In genomic region chr17:4939804-4940624, GRCh38 we compare ENCODE assay signal across 8 cellular contexts. TPM values are rescaled to one million over a fixed set of nuclear protein-coding genes. Genes with fewer than 3 reads are reported as not detected.
DNase-seq lines count a peak whose midpoint lies in the region; ATAC-seq and TF ChIP-seq lines count a peak whose summit lies in the region.

TSS of gene RNF167 (plus strand) at chr17:4940268. CDS start at chr17:4940910, 642 bp downstream.
TSS of gene SLC25A11 (minus strand) at chr17:4940046. CDS start at chr17:4939910, 136 bp downstream.

- peak; percentile 69 for ATAC-seq in GM21447 (IDR thresholded peaks at IDR 0.05; ENCODE audit: unreplicated experiment)

- peaks cover 16% of the 10 kb centered on the region; the same call in 1 of the 2 replicates for H3K79me2 ChIP-seq in OCI-LY1 (ENCODE audit: insufficient read depth, low read length)

- no peaks in the 10 kb centered on the region for H3K9me2 ChIP-seq in OCI-LY1 (ENCODE audit: low read depth, low read length)

- H3K36me3 ChIP-seq in HUES64 (ENCODE audit: insufficient read depth, low read length) (peaks cover 53% of the 10 kb centered on the region), OCI-LY1 (ENCODE audit: insufficient read depth, low read length) (peaks cover 71% of the 10 kb centered on the region)

- peak within 1 kb of the TSS; percentile 98 for H3K27ac Mint-ChIP-seq in Calu3 (ENCODE audit: unreplicated experiment)

- H3K27me3 ChIP-seq in HUES64 (ENCODE audit: insufficient read depth, low read length) = no peaks in the 10 kb centered on the region
- no peaks in the 10 kb centered on the region for H3K27me3 ChIP-seq in OCI-LY1 (ENCODE audit: insufficient read depth, low read length)

- peak within 1 kb of the TSS; percentile 90 for H3K27ac ChIP-seq in HUES64 (ENCODE audit: low read depth, low read length)
- H3K27ac ChIP-seq in OCI-LY1 (ENCODE audit: low read depth, low read length, poor library complexity, severe bottlenecking) = peak within 1 kb of the TSS; percentile 85

- no peaks in the 10 kb centered on the region for H3K27me3 Mint-ChIP-seq in Calu3 (ENCODE audit: unreplicated experiment)

- DNase-seq in Calu3 (peak; percentile 91), mesenteric fat pad (ENCODE audit: low spot score) (peak; percentile 97)
- peak; percentile 92 for DNase-seq in activated CD8-positive, alpha-beta memory T cell treated with anti-CD3 and anti-CD28 coated beads, Interleukin-2, amount 50 U/mL, for 4 hours
- peak; percentile 78 for DNase-seq in stimulated activated CD8-positive, alpha-beta memory T cell treated with anti-CD3 and anti-CD28 coated beads, Interleukin-15, amount 100 ng/mL, for 24 hours (ENCODE audit: low read depth)

- no peak within 1 kb of the TSS for H2AFZ ChIP-seq in OCI-LY1 (ENCODE audit: low read length)

- WGBS in HUES64 = under 1% methylated on average over 75 of the region's 75 CpGs

- intact Hi-C loops in Calu3 (cut with micrococcal nuclease; ENCODE audit: unreplicated experiment) = no loop called here

- H3F3A ChIP-seq in OCI-LY1 (ENCODE audit: insufficient read depth, low read length) = peaks cover 14% of the 10 kb centered on the region

- CTCF ChIA-PET in Calu3 (lab: Charles Lee) = interaction anchor here (1.6 kb wide), 2 partner anchors 27 to 31 kb away, joined by 7 to 10 read pairs; partner anchors contain the start of gene SPAG7

- peak within 1 kb of the TSS; percentile 89 for H3K9ac ChIP-seq in HUES64 (ENCODE audit: low read depth, low read length)
- peak within 1 kb of the TSS; percentile 98 for H3K9ac ChIP-seq in OCI-LY1 (ENCODE audit: low read length)

- H3K4me2 ChIP-seq in OCI-LY1 (ENCODE audit: low read length) = peak within 1 kb of the TSS; percentile 100

- H3K4me1 Mint-ChIP-seq in Calu3 (ENCODE audit: low read depth, unreplicated experiment) = peaks cover 22% of the 10 kb centered on the region

- no peaks in the 10 kb centered on the region for H3K9me3 Mint-ChIP-seq in Calu3 (ENCODE audit: low read depth, unreplicated experiment)

- in situ Hi-C loops in endometrial microvascular endothelial cells (cut with HindIII; ENCODE audit: inconsistent ontology term, low pct_unique_long_range_greater_than_20kb, low sequenced_read_pairs) = no loop called here

- H3K9me3 ChIP-seq in HUES64 (ENCODE audit: insufficient read depth, low read depth, low read length) = no peaks in the 10 kb centered on the region
- H3K9me3 ChIP-seq in OCI-LY1 (ENCODE audit: low read length) = no peaks in the 10 kb centered on the region

- TF ChIP-seq CTCF in Calu3 (IDR thresholded peaks at IDR 0.05; ENCODE audit: unreplicated experiment) = no peak
- no peak for TF ChIP-seq CTCF in OCI-LY1 (IDR thresholded peaks at IDR 0.05; ENCODE audit: low read length)

- BruUV-seq in Calu3 (replicated peaks; lab: Mats Ljungman, UMichigan) = no TSS peak

- peak within 1 kb of the TSS; percentile 91 for H3K4me3 Mint-ChIP-seq in Calu3 (ENCODE audit: low read depth, unreplicated experiment)

- H4K20me1 ChIP-seq in OCI-LY1 (ENCODE audit: insufficient read depth, low read length) = no peaks in the 10 kb centered on the region

- H3K4me3 ChIP-seq in HUES64 (ENCODE audit: low read length) (peak within 1 kb of the TSS; percentile 70), OCI-LY1 (ENCODE audit: low read depth, low read length, poor library complexity, severe bottlenecking) (peak within 1 kb of the TSS; percentile 85)

- H3K36me3 Mint-ChIP-seq in Calu3 (ENCODE audit: insufficient read depth, unreplicated experiment) = peaks cover 57% of the 10 kb centered on the region

- H3K4me1 ChIP-seq in HUES64 (ENCODE audit: insufficient read depth, low read length) (peaks cover 16% of the 10 kb centered on the region; the same call in 1 of the 2 replicates), OCI-LY1 (ENCODE audit: insufficient read depth, low read length, severe bottlenecking) (peaks cover 50% of the 10 kb centered on the region)

RNA-seq across cellular contexts. Expression of gene RNF167, which starts in this region (rescaled TPM):
- total RNA-seq in Calu3 (2022) (65.2 and 77.0 TPM in 2 replicates), endometrial microvascular endothelial cells (ENCODE audit: inconsistent ontology term) (48.5 TPM), mesenteric fat pad (63.3 TPM)
- 93.3 TPM for polyA plus RNA-seq in HUES64 (2013, experiment 1 of 2)
- 106 TPM for polyA plus RNA-seq in HUES64 (2013, experiment 2 of 2)

RNA-seq across cellular contexts. Expression of gene SLC25A11, which starts in this region (rescaled TPM):
- 37.7 and 38.4 TPM in 2 replicates for total RNA-seq in Calu3 (2022)
- 53.6 TPM for polyA plus RNA-seq in HUES64 (2013, experiment 1 of 2)
- 54.9 TPM for polyA plus RNA-seq in HUES64 (2013, experiment 2 of 2)
- total RNA-seq in endometrial microvascular endothelial cells (ENCODE audit: inconsistent ontology term) = 65.9 TPM
- 50.0 TPM for total RNA-seq in mesenteric fat pad

Comparison
In these comparisons a context has a peak if more than half of its experiments do, and no peak if none do; other contexts are left out.
1. Peak in every context shown above with its lines: DNase-seq, ATAC-seq, H3K4me3 ChIP-seq and H3K27ac ChIP-seq.